In the genomic region with DNA sequence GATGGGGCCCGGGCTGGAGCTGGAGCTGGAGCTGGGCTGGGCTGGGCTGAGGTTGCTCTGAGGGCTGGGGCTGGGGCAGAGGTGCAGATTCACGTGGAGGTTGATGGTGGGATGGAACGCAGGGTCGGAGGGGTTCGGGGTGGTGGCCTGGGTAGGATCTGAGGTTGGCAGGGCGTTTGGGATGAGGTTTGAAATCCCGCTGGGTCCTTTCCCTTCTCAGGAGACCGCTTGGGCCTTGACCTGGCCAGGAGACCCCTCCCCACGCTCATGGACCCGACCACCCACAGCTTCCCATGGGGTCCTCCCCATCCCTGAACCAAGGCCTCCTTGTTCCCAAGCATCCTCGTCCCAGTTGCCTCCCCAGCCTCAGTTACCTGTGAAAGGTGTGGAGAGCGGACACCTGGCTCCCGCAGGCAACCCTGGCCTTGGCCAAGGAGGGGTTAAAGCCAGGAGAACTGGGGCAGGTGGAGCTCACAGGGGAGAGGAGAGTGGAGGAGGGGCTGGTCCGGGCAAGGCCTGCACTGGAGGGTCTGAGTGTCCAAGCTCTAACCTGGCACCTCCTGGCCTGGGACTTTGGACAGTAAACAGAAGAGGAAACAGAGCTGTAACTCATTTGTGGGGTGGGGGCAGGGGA, we compare ENCODE assay signal across 29 cellular contexts. TPM values are rescaled to one million over a fixed set of nuclear protein-coding genes. Genes with fewer than 3 reads are reported as not detected.
DNase-seq lines count a peak whose midpoint lies in the region; ATAC-seq and TF ChIP-seq lines count a peak whose summit lies in the region.
"Had no signal": no experiment of that assay in that cellular context is flagged by ENCODE, and none has a peak within 500 bp of the region (broad histone marks: within the 10 kb centered on the region; RNA-seq: fewer than 3 reads in every experiment).

A gene with protein sequence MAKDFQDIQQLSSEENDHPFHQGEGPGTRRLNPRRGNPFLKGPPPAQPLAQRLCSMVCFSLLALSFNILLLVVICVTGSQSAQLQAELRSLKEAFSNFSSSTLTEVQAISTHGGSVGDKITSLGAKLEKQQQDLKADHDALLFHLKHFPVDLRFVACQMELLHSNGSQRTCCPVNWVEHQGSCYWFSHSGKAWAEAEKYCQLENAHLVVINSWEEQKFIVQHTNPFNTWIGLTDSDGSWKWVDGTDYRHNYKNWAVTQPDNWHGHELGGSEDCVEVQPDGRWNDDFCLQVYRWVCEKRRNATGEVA (minus strand): TSS at position 582 of the 634 bp plus-strand sequence. CDS start 582 bp downstream, outside the sequence.

- DNase-seq in H9 (no peak), chondrocyte (ENCODE audit: low spot score) (peak; percentile 84), progenitor cell of endocrine pancreas (ENCODE audit: low spot score, unreplicated experiment) (no peak), PC-9 (no peak), dermis blood vessel endothelial cell (no peak), tibial artery (no peak)
- DNase-seq: activated naive CD4-positive, alpha-beta T cell treated with anti-CD3 and anti-CD28 coated beads, Interleukin-2, amount 10 ng/mL, durations not matched to agents 7 days and 5 days; activated T-cell treated with anti-CD3 and anti-CD28 coated beads, Interleukin-2, amount 50 U/mL, for 48 hours; amniotic stem cell; cortex of kidney; Karpas-422; naive thymus-derived CD4-positive, alpha-beta T cell; NCI-H524 treated with DMSO at 0.1 percent for 48 hours; stimulated activated CD4-positive, alpha-beta T cell treated with anti-CD3 and anti-CD28 coated beads, Interleukin-4, amount 100 ng/mL, for 1 hour; T-cell had no signal

- H3K9me2 ChIP-seq in PC-9 (ENCODE audit: insufficient read depth), result no peaks in the 10 kb centered on the region

- ATAC-seq in HG03460 (IDR thresholded peaks at IDR 0.05; ENCODE audit: unreplicated experiment), result no peak
- ATAC-seq: stimulated activated memory B cell treated with anti-CD40 and anti-IgM and Interleukin-4, amounts not matched to agents 10 μg/mL and 1 μg/mL and 100 μg/mL, for 72 hours; T-cell had no signal

- no peak for TF ChIP-seq CTCF in H9 (conservative IDR thresholded peaks at IDR 0.05)
- TF ChIP-seq CTCF in chondrocyte (IDR thresholded peaks at IDR 0.05), result no peak
- TF ChIP-seq CTCF in liver (IDR thresholded peaks at IDR 0.05; ENCODE audit: low read depth, low read length, missing input control), result no peak
- TF ChIP-seq CTCF in progenitor cell of endocrine pancreas (IDR thresholded peaks at IDR 0.05; ENCODE audit: unreplicated experiment), result no peak
- TF ChIP-seq CTCF in PC-9 (conservative IDR thresholded peaks at IDR 0.05), result no peak
- no peak for TF ChIP-seq CTCF in tibial artery (IDR thresholded peaks at IDR 0.05)

- H3K79me1 ChIP-seq in H9 (ENCODE audit: insufficient read depth, low read depth, low read length, poor library complexity, severe bottlenecking), result no peaks in the 10 kb centered on the region

- POLR2A ChIA-PET in PC-9 (lab: Charles Lee; ENCODE audit: unreplicated experiment), result no interaction called here

- H3F3A ChIP-seq in PC-9 (ENCODE audit: insufficient read depth, low read depth), result peaks cover 8% of the 10 kb centered on the region; the same call in 1 of the 2 replicates

- no peak within 1 kb of the TSS for H2BK20ac ChIP-seq in H9 (ENCODE audit: low read depth, low read length, poor library complexity, severe bottlenecking)

- H3K36me3 ChIP-seq in liver (ENCODE audit: control insufficient read depth in 4 of 4, insufficient read depth in 3 of 4, low read depth in 1 of 4, low read length in 3 of 4), result no peaks in the 10 kb centered on the region
- H3K36me3 ChIP-seq in PC-9 (ENCODE audit: low read depth), result no peaks in the 10 kb centered on the region
- H3K36me3 ChIP-seq in tibial artery, result no peaks in the 10 kb centered on the region
- H3K36me3 ChIP-seq: Peyer's patch, right atrium auricular region, SJSA1, spleen had no signal

- H4K8ac ChIP-seq in H9 (replicated peaks; ENCODE audit: insufficient read length, low read depth, low read length), result no peak within 1 kb of the TSS

- peaks cover 0 to 2% (median 0%) of the 10 kb centered on the region in 3 experiments; a peak in 1 of 7 replicates for H3K36me3 Mint-ChIP-seq in H9 (ENCODE audit: insufficient read depth in 1 of 3, low read depth in 3 of 3)
- peaks cover 7% of the 10 kb centered on the region for H3K36me3 Mint-ChIP-seq in chondrocyte (ENCODE audit: low read depth)
- H3K36me3 Mint-ChIP-seq in progenitor cell of endocrine pancreas (ENCODE audit: insufficient read depth), result no peaks in the 10 kb centered on the region
- H3K36me3 Mint-ChIP-seq: activated naive CD4-positive, alpha-beta T cell treated with anti-CD3 and anti-CD28 coated beads, Interleukin-2, amount 10 ng/mL, durations not matched to agents 7 days and 5 days; memory B cell; stimulated activated memory B cell treated with anti-CD40 and anti-IgM and Interleukin-4, amounts not matched to agents 10 μg/mL and 1 μg/mL and 100 μg/mL, for 72 hours; T-cell had no signal

- peak within 1 kb of the TSS in 1 of 3 experiments; percentile 52; a peak in 2 of 7 replicates for H3K27ac Mint-ChIP-seq in H9
- no peak within 1 kb of the TSS for H3K27ac Mint-ChIP-seq in chondrocyte (ENCODE audit: unreplicated experiment)
- H3K27ac Mint-ChIP-seq in progenitor cell of endocrine pancreas, result peak within 1 kb of the TSS; percentile 65
- H3K27ac Mint-ChIP-seq: activated naive CD4-positive, alpha-beta T cell treated with anti-CD3 and anti-CD28 coated beads, Interleukin-2, amount 10 ng/mL, durations not matched to agents 7 days and 5 days; memory B cell; stimulated activated memory B cell treated with anti-CD40 and anti-IgM and Interleukin-4, amounts not matched to agents 10 μg/mL and 1 μg/mL and 100 μg/mL, for 72 hours; T-cell had no signal

- H3K27me3 ChIP-seq in H9 (ENCODE audit: insufficient read depth, low read length), result no peaks in the 10 kb centered on the region; the same call in 1 of the 2 replicates
- no peaks in the 10 kb centered on the region for H3K27me3 ChIP-seq in liver (ENCODE audit: control insufficient read depth in 4 of 4, insufficient read depth in 4 of 4, low read length in 3 of 4)
- H3K27me3 ChIP-seq in PC-9 (ENCODE audit: insufficient read depth, low read depth), result no peaks in the 10 kb centered on the region
- H3K27me3 ChIP-seq in tibial artery, result peaks cover 0 to 36% of the 10 kb centered on the region in 2 donors
- H3K27me3 ChIP-seq: Peyer's patch, right atrium auricular region had no signal

- no peak within 1 kb of the TSS for H4K91ac ChIP-seq in H9 (ENCODE audit: insufficient read length, low read depth, low read length)

- H3K56ac ChIP-seq in H9 (ENCODE audit: insufficient read length, low read depth, low read length), result no peak within 1 kb of the TSS

- no peak within 1 kb of the TSS for H2AK5ac ChIP-seq in H9 (ENCODE audit: insufficient read length, low read length)

- H3K4me3 Mint-ChIP-seq in H9 (no peak within 1 kb of the TSS), chondrocyte (ENCODE audit: unreplicated experiment) (no peak within 1 kb of the TSS), progenitor cell of endocrine pancreas (ENCODE audit: low read depth) (no peak within 1 kb of the TSS)
- H3K4me3 Mint-ChIP-seq: activated naive CD4-positive, alpha-beta T cell treated with anti-CD3 and anti-CD28 coated beads, Interleukin-2, amount 10 ng/mL, durations not matched to agents 7 days and 5 days; memory B cell; naive thymus-derived CD4-positive, alpha-beta T cell; stimulated activated memory B cell treated with anti-CD40 and anti-IgM and Interleukin-4, amounts not matched to agents 10 μg/mL and 1 μg/mL and 100 μg/mL, for 72 hours; T-cell had no signal

- no TSS peak for BruUV-seq in PC-9 (replicated peaks; lab: Mats Ljungman, UMichigan)

- H2BK15ac ChIP-seq in H9 (ENCODE audit: low read depth, low read length), result no peak within 1 kb of the TSS

- H3K23ac ChIP-seq in H9 (ENCODE audit: insufficient read length, low read depth, low read length), result no peak within 1 kb of the TSS

- H3K4me1 ChIP-seq in H9 (ENCODE audit: insufficient read depth, low read length) (no peaks in the 10 kb centered on the region; the same call in 1 of the 2 replicates), liver (ENCODE audit: control insufficient read depth in 4 of 4, insufficient read depth in 4 of 4, low read length in 3 of 4) (peaks cover 2 to 40% (median 29%) of the 10 kb centered on the region in 4 donors), PC-9 (replicated peaks; ENCODE audit: insufficient read depth) (no peaks in the 10 kb centered on the region), tibial artery (no peaks in the 10 kb centered on the region)
- H3K4me1 ChIP-seq: Peyer's patch, right atrium auricular region, SJSA1 had no signal

- H3K27ac ChIP-seq in H9 (ENCODE audit: insufficient read length, low read depth, low read length) (no peak within 1 kb of the TSS), liver (ENCODE audit: low read depth in 1 of 2, low read length in 2 of 2) (peak within 1 kb of the TSS; percentile 93 to 97), PC-9 (no peak within 1 kb of the TSS), tibial artery (no peak within 1 kb of the TSS)
- H3K27ac ChIP-seq: right atrium auricular region, SJSA1 had no signal

- peak in 1 of 2 donors; percentile 59 for TF ChIP-seq RAD21 in liver (IDR thresholded peaks at IDR 0.05)

- H3K27me3 Mint-ChIP-seq in H9 (ENCODE audit: low read depth), result peaks cover 4% of the 10 kb centered on the region
- H3K27me3 Mint-ChIP-seq in chondrocyte (ENCODE audit: low read depth), result peaks cover 11% of the 10 kb centered on the region
- H3K27me3 Mint-ChIP-seq in progenitor cell of endocrine pancreas, result peaks cover 3% of the 10 kb centered on the region

- H2BK5ac ChIP-seq in H9 (ENCODE audit: insufficient read length, low read length), result no peak within 1 kb of the TSS

- H2AFZ ChIP-seq in H9 (ENCODE audit: low read length), result no peak within 1 kb of the TSS
- H2AFZ ChIP-seq in PC-9, result no peak within 1 kb of the TSS

- no peaks in the 10 kb centered on the region for H3K9me3 ChIP-seq in H9 (ENCODE audit: control insufficient read depth, low read depth, low read length)
- H3K9me3 ChIP-seq in liver (ENCODE audit: control insufficient read depth in 4 of 4, low read length in 3 of 4), result no peaks in the 10 kb centered on the region
- no peaks in the 10 kb centered on the region for H3K9me3 ChIP-seq in PC-9 (ENCODE audit: insufficient read depth, low read depth)
- peaks cover 0 to 5% (median 0%) of the 10 kb centered on the region in 3 donors for H3K9me3 ChIP-seq in tibial artery
- H3K9me3 ChIP-seq: Peyer's patch, right atrium auricular region, SJSA1 had no signal

- no CpG with 5 or more reads among the region's 14 CpGs for WGBS in H9 (ENCODE audit: extremely low coverage, insufficient read length, low lambda C conversion rate)
- WGBS in liver, result 29% methylated on average over 14 of the region's 14 CpGs

- peak within 1 kb of the TSS; percentile 4 for H3K18ac ChIP-seq in H9 (ENCODE audit: insufficient read length, low read depth, low read length)

- H4K5ac ChIP-seq in H9 (ENCODE audit: insufficient read length, low read depth, low read length), result no peak within 1 kb of the TSS

- H3K9ac ChIP-seq in H9 (ENCODE audit: extremely low read depth, insufficient read length, low read length) (no peak within 1 kb of the TSS), liver (ENCODE audit: low read depth in 1 of 2, low read length in 2 of 2) (peak within 1 kb of the TSS; percentile 58 to 88)

- no peak within 1 kb of the TSS for H2BK12ac ChIP-seq in H9 (ENCODE audit: insufficient read length, low read depth, low read length)

- no peaks in the 10 kb centered on the region for H3K79me2 ChIP-seq in H9 (ENCODE audit: insufficient read depth, low read length)
- H3K79me2 ChIP-seq in PC-9 (ENCODE audit: low read depth), result no peaks in the 10 kb centered on the region

- H3K4me1 Mint-ChIP-seq in H9 (peaks cover 17 to 18% of the 10 kb centered on the region in 2 experiments), chondrocyte (ENCODE audit: low read depth) (no peaks in the 10 kb centered on the region), progenitor cell of endocrine pancreas (ENCODE audit: low read depth) (peaks cover 8% of the 10 kb centered on the region)

- H3K9me3 Mint-ChIP-seq in H9, result no peaks in the 10 kb centered on the region; a peak in 1 of 5 replicates
- H3K9me3 Mint-ChIP-seq in chondrocyte (ENCODE audit: low read depth), result peaks cover 11% of the 10 kb centered on the region
- no peaks in the 10 kb centered on the region for H3K9me3 Mint-ChIP-seq in progenitor cell of endocrine pancreas (ENCODE audit: low read depth)
- H3K9me3 Mint-ChIP-seq: activated naive CD4-positive, alpha-beta T cell treated with anti-CD3 and anti-CD28 coated beads, Interleukin-2, amount 10 ng/mL, durations not matched to agents 7 days and 5 days; memory B cell; T-cell had no signal

- no peak within 1 kb of the TSS for H3K4ac ChIP-seq in H9 (ENCODE audit: low read depth, low read length)

- no peak within 1 kb of the TSS for H2BK120ac ChIP-seq in H9 (ENCODE audit: low read depth, low read length, poor library complexity, severe bottlenecking)

- peak within 1 kb of the TSS; percentile 52 to 91 (median 89) for H3K4me3 ChIP-seq in liver (ENCODE audit: low read depth in 1 of 3, low read length in 3 of 3)
- no peak within 1 kb of the TSS for H3K4me3 ChIP-seq in PC-9
- no peak within 1 kb of the TSS for H3K4me3 ChIP-seq in tibial artery
- H3K4me3 ChIP-seq: right atrium auricular region, SJSA1, spleen had no signal

- no peak within 1 kb of the TSS; the same call in 1 of the 2 replicates for H3K14ac ChIP-seq in H9 (ENCODE audit: insufficient read depth, low read length)

- no peak within 1 kb of the TSS for H3K4me2 ChIP-seq in H9 (ENCODE audit: insufficient read depth, insufficient read length, low read length)
- H3K4me2 ChIP-seq in PC-9, result no peak within 1 kb of the TSS

- CTCF ChIA-PET in PC-9 (lab: Charles Lee), result no interaction called here

- intact Hi-C loops in PC-9 (cut with micrococcal nuclease; ENCODE audit: unreplicated experiment), result no loop called here
- intact Hi-C loops in tibial artery (cut with DNase I; ENCODE audit: low total_unique reads), result no loop called here

- H4K20me1 ChIP-seq in H9 (ENCODE audit: control insufficient read depth, insufficient read depth, insufficient read length) (no peaks in the 10 kb centered on the region), PC-9 (ENCODE audit: insufficient read depth) (no peaks in the 10 kb centered on the region)

- no peaks in the 10 kb centered on the region for H3K23me2 ChIP-seq in H9 (ENCODE audit: insufficient read length, low read depth, low read length, poor library complexity, severe bottlenecking)

- no peak within 1 kb of the TSS for H3T11ph ChIP-seq in H9 (ENCODE audit: low read length)

RNA-seq across cellular contexts. Expression of the gene that starts here (rescaled TPM):
- total RNA-seq in H9 (2021) (not detected in 2 replicates), chondrocyte (not detected in 3 replicates), liver (100 to 1,000 TPM; 188 to 336 TPM), progenitor cell of endocrine pancreas (2.7 and 3.0 TPM in 2 replicates), PC-9 (2021) (not detected in 2 replicates), dermis blood vessel endothelial cell (not detected in 2 replicates)
- 100 to 1,000 TPM; 650 to 657 TPM for polyA plus RNA-seq in liver
- total RNA-seq: activated CD8-positive, alpha-beta memory T cell treated with anti-CD3 and anti-CD28 coated beads for 36 hours; bronchial epithelial cell; endothelial cell of umbilical vein; HT1080; kidney epithelial cell; Peyer's patch; SJSA1; temporal lobe had no signal
- polyA plus RNA-seq: endothelial cell of umbilical vein; naive thymus-derived CD4-positive, alpha-beta T cell had no signal

Comparison
In these comparisons a context has a peak if more than half of its experiments do, and no peak if none do; other contexts are left out.
1. RNA of the gene that starts here (total RNA-seq): 188 to 336 TPM in liver; 2.7 to 3.0 TPM in progenitor cell of endocrine pancreas, not detected in chondrocyte, not detected in H9, not detected in PC-9 and not detected in dermis blood vessel endothelial cell; every median in the first group is over 10 times any median in the second.
2. Peak in DNase-seq in chondrocyte; RNA of the gene not detected or under 1 TPM.
3. H3K27ac ChIP-seq: peak in liver (2 of 2); none in H9 (single experiment), PC-9 (single experiment) and tibial artery (0 of 2).
4. H3K4me3 ChIP-seq: peak in liver (3 of 3); none in PC-9 (single experiment) and tibial artery (0 of 2).